In genomic region chr14:101740981-101741380, GRCh38 we compare ENCODE assay signal across 23 cellular contexts.
"Had no signal": no experiment of that assay in that cellular context is flagged by ENCODE, and none has a peak within 500 bp of the region (broad histone marks: within the 10 kb centered on the region; RNA-seq: fewer than 3 reads in every experiment).

No MANE protein-coding gene starts in this region.

- H3K27me3 Mint-ChIP-seq: activated CD4-positive, alpha-beta T cell treated with anti-CD3 and anti-CD28 coated beads for 36 hours; activated T-helper 17 cell treated with anti-CD3 and anti-CD28 coated beads, Interleukin-2, amount 50 U/mL, for 72 hours; central memory CD8-positive, alpha-beta T cell; T-cell had no signal

- H3K27ac ChIP-seq: SK-N-MC, WERI-Rb-1 had no signal

- H3K4me1 Mint-ChIP-seq: activated CD4-positive, alpha-beta memory T cell treated with anti-CD3 and anti-CD28 coated beads, Interleukin-2, amount 10 ng/mL, durations not matched to agents 7 days and 5 days had no signal

- H3K36me3 ChIP-seq: WERI-Rb-1 had no signal

- H3K27ac Mint-ChIP-seq: activated CD4-positive, alpha-beta memory T cell treated with anti-CD3 and anti-CD28 coated beads, Interleukin-2, amount 10 ng/mL, durations not matched to agents 7 days and 5 days; activated CD4-positive, alpha-beta T cell treated with anti-CD3 and anti-CD28 coated beads for 36 hours; activated naive CD4-positive, alpha-beta T cell treated with anti-CD3 and anti-CD28 coated beads, Interleukin-2, amount 50 U/mL, for 72 hours; activated naive CD8-positive, alpha-beta T cell treated with anti-CD3 and anti-CD28 coated beads, Interleukin-2, amount 50 U/mL, for 24 hours; activated T-helper 17 cell treated with anti-CD3 and anti-CD28 coated beads, Interleukin-2, amount 50 U/mL, for 72 hours; brain had no signal

- H3K4me3 Mint-ChIP-seq: activated CD4-positive, alpha-beta memory T cell treated with anti-CD3 and anti-CD28 coated beads, Interleukin-2, amount 10 ng/mL, durations not matched to agents 7 days and 5 days; activated CD4-positive, alpha-beta T cell treated with anti-CD3 and anti-CD28 coated beads for 36 hours; activated naive CD8-positive, alpha-beta T cell treated with anti-CD3 and anti-CD28 coated beads, Interleukin-2, amount 50 U/mL, for 24 hours; activated T-helper 17 cell treated with anti-CD3 and anti-CD28 coated beads, Interleukin-2, amount 50 U/mL, for 72 hours; brain; central memory CD8-positive, alpha-beta T cell; T-cell had no signal

- DNase-seq: activated CD4-positive, alpha-beta memory T cell treated with anti-CD3 and anti-CD28 coated beads, Interleukin-2, amount 10 ng/mL, durations not matched to agents 7 days and 5 days; activated CD4-positive, alpha-beta T cell treated with anti-CD3 and anti-CD28 coated beads for 36 hours; activated CD4-positive, alpha-beta T cell treated with anti-CD3 and anti-CD28 coated beads, Interleukin-2, amount 50 U/mL, for 1 hour; activated naive CD8-positive, alpha-beta T cell treated with anti-CD3 and anti-CD28 coated beads, Interleukin-2, amount 50 U/mL, for 24 hours; activated T-cell treated with anti-CD3 and anti-CD28 coated beads for 4 hours; amygdala; Kasumi-1; KBM-7; NCI-H1930; NCI-H2107; NCI-H345; NCI-H510A; NCI-H526 treated with DMSO at 0.1 percent for 48 hours; NCI-H82; OCI-M1; RPMI8226; T-cell; WERI-Rb-1 had no signal

- H3K4me3 ChIP-seq: SK-N-MC had no signal
